Comparison of ENCODE assay signal across 7 cellular contexts in the genomic region with DNA sequence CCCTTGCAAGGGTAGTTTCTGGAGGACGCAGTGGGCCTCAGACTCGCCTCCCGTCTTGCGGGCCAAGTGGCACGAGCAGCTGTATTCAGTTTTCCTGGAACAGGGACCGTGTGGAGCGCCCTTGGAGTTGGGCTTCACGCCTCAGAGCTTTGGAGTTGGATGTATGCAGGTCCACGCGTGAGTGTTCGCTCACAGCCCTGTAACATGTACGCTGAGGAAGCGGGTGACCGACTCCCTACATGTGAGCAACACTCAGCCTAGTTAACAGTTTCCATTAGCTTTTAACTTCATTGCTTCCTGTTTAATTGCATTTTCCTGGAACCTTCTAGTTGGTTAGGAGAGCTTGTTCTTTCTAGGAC. TPM values are rescaled to one million over a fixed set of nuclear protein-coding genes. Genes with fewer than 3 reads are reported as not detected.
DNase-seq lines count a peak whose midpoint lies in the region; FAIRE-seq and TF ChIP-seq lines count a peak whose summit lies in the region.

No MANE protein-coding gene starts in this region.

- peak overlapping the region; percentile 100 for H3K4me2 ChIP-seq in GM23248 (ENCODE audit: unreplicated experiment)

- peaks cover 22% of the 10 kb centered on the region for H3K36me3 Mint-ChIP-seq in brain

- peak overlapping the region; percentile 96 to 99 (median 97) for H3K4me3 Mint-ChIP-seq in brain

- H3K27me3 Mint-ChIP-seq in brain = peaks cover 22% of the 10 kb centered on the region

- H3F3A ChIP-seq in GM23248 (ENCODE audit: insufficient read depth) = peaks cover 20% of the 10 kb centered on the region

- no peak for FAIRE-seq in RCC 7860 (lab: Jason Lieb, UNC)

- no peaks in the 10 kb centered on the region for H3K9me3 ChIP-seq in GM23248 (ENCODE audit: low read depth)
- H3K9me3 ChIP-seq in stomach smooth muscle (ENCODE audit: control insufficient read depth in 2 of 2, low read length in 2 of 2) = no peaks in the 10 kb centered on the region

- H4K20me1 ChIP-seq in GM23248 (ENCODE audit: insufficient read depth) = peaks cover 7% of the 10 kb centered on the region; the same call in 1 of the 2 replicates

- DNase-seq in GM23248 (peak; percentile 72), RCC 7860 (ENCODE audit: low spot score) (peak; percentile 19), NCI-H1436 treated with DMSO at 0.1 percent for 48 hours (lab: John Stamatoyannopoulos, UW) (no peak), OCI-M2 (lab: John Stamatoyannopoulos, UW; ENCODE audit: unreplicated experiment) (no peak)

- H3K4me1 Mint-ChIP-seq in brain = peaks cover 92% of the 10 kb centered on the region

- H3K9ac ChIP-seq in GM23248 = peak overlapping the region; percentile 93
- H3K9ac ChIP-seq in stomach smooth muscle (ENCODE audit: low read length in 2 of 2) = peak overlapping the region; percentile 83 to 94

- H3K27ac ChIP-seq in GM23248 = peak overlapping the region; percentile 76
- H3K27ac ChIP-seq in layer of hippocampus (ENCODE audit: low read depth, low read length) = peak overlapping the region; percentile 10
- H3K27ac ChIP-seq in stomach smooth muscle (ENCODE audit: low read length) = peak overlapping the region; percentile 53

- H3K4me3 ChIP-seq in GM23248 = peak overlapping the region; percentile 89
- H3K4me3 ChIP-seq in stomach smooth muscle (ENCODE audit: low read length in 2 of 2) = peak overlapping the region; percentile 94 to 99

- no peaks in the 10 kb centered on the region for H3K9me2 ChIP-seq in GM23248 (ENCODE audit: insufficient read depth)

- H3K27me3 ChIP-seq in GM23248 (replicated peaks; ENCODE audit: insufficient read depth) = no peaks in the 10 kb centered on the region
- H3K27me3 ChIP-seq in layer of hippocampus (ENCODE audit: control insufficient read depth, insufficient read depth, low read length) = no peaks in the 10 kb centered on the region
- H3K27me3 ChIP-seq in stomach smooth muscle (ENCODE audit: control insufficient read depth in 1 of 2, insufficient read depth in 2 of 2, low read length in 2 of 2) = no peaks in the 10 kb centered on the region

- H3K36me3 ChIP-seq in GM23248 (ENCODE audit: low read depth) = no peaks in the 10 kb centered on the region
- no peaks in the 10 kb centered on the region for H3K36me3 ChIP-seq in stomach smooth muscle (ENCODE audit: control insufficient read depth in 2 of 2, insufficient read depth in 2 of 2, low read length in 2 of 2)

- in situ Hi-C loops in GM23248 (cut with MboI) = no loop called here

- peaks cover 57% of the 10 kb centered on the region for H3K79me2 ChIP-seq in GM23248 (ENCODE audit: insufficient read depth)

- TF ChIP-seq CTCF in brain (conservative IDR thresholded peaks at IDR 0.05) = no peak

- H3K27ac Mint-ChIP-seq in brain = peak overlapping the region; percentile 94 to 98 (median 97)

- H3K4me1 ChIP-seq in GM23248 (ENCODE audit: insufficient read depth) (peaks cover 42% of the 10 kb centered on the region), stomach smooth muscle (ENCODE audit: control insufficient read depth, insufficient read depth, low read length) (peaks cover 13% of the 10 kb centered on the region)

- peaks cover 0 to 16% (median 3%) of the 10 kb centered on the region in 5 experiments for H3K9me3 Mint-ChIP-seq in brain

- peak overlapping the region; percentile 97 for H2AFZ ChIP-seq in GM23248

- WGBS in GM23248 (ENCODE audit: low coverage in 1 of 2, low lambda C conversion rate in 2 of 2, missing lambda C conversion rate in 2 of 2), 2 experiments = 0 to 1% methylated on average over 12 to 14 of the region's 14 CpGs

RNA-seq across cellular contexts. Expression of a gene that starts 0.7 kb away (rescaled TPM):
- 168 and 189 TPM in 2 replicates for total RNA-seq in GM23248 (2014; rRNA removed; shearing (Covaris generic))
- polyA plus RNA-seq in GM23248 (2016; fragmentation: Nextera tagmentation; extraction: Ambion mirVana) = 156 and 162 TPM in 2 replicates
- polyA plus RNA-seq in brain (ENCODE audit: insufficient read depth, low read depth, low replicate concordance) = 110 TPM

Comparison
In these comparisons a context has a peak if more than half of its experiments do, and no peak if none do; other contexts are left out.
1. DNase-seq: peak in GM23248 (single experiment) and RCC 7860 (single experiment); none in NCI-H1436 treated with DMSO at 0.1 percent for 48 hours (single experiment) and OCI-M2 (single experiment).
2. H3K27ac ChIP-seq: peak in every context shown above with its lines; median percentile 76 in GM23248; 53 in stomach smooth muscle; 10 in layer of hippocampus.